Comparison of ENCODE assay signal across 9 cellular contexts in genomic region chr9:72464819-72465218, GRCh38. TPM values are rescaled to one million over a fixed set of nuclear protein-coding genes. Genes with fewer than 3 reads are reported as not detected.
DNase-seq lines count a peak whose midpoint lies in the region; ATAC-seq lines count a peak whose summit lies in the region.
"Had no signal": no experiment of that assay in that cellular context is flagged by ENCODE, and none has a peak within 500 bp of the region (broad histone marks: within the 10 kb centered on the region; RNA-seq: fewer than 3 reads in every experiment).

No MANE protein-coding gene starts in this region.

- H3K79me1 ChIP-seq in mesenchymal stem cell (replicated peaks; ENCODE audit: low read length, poor library complexity, severe bottlenecking): no peaks in the 10 kb centered on the region

- H3K4me1 ChIP-seq in mesenchymal stem cell (ENCODE audit: control insufficient read depth, insufficient read depth, low read depth, low read length): peaks cover 5% of the 10 kb centered on the region

- H3K27ac ChIP-seq in mesenchymal stem cell (ENCODE audit: low read length, poor library complexity, severe bottlenecking): no peak overlapping the region

- H4K91ac ChIP-seq in mesenchymal stem cell (ENCODE audit: low read length): no peak overlapping the region

- H3K9me3 ChIP-seq in mesenchymal stem cell (ENCODE audit: control insufficient read depth, low read length): no peaks in the 10 kb centered on the region

- H4K8ac ChIP-seq in mesenchymal stem cell (ENCODE audit: low read length): no peak overlapping the region

- H2BK15ac ChIP-seq in mesenchymal stem cell (ENCODE audit: low read depth, poor library complexity, severe bottlenecking): no peak overlapping the region

- H2BK12ac ChIP-seq in mesenchymal stem cell (ENCODE audit: low read length in 2 of 2): peak overlapping the region in 1 of 2 experiments; percentile 50

- H3K4me3 ChIP-seq in mesenchymal stem cell (ENCODE audit: insufficient read depth in 1 of 2, low read depth in 1 of 2, low read length in 2 of 2): no peak overlapping the region

- H3K36me3 ChIP-seq in mesenchymal stem cell (ENCODE audit: control insufficient read depth in 1 of 2, insufficient read depth in 2 of 2, low read depth in 1 of 2, low read length in 2 of 2): no peaks in the 10 kb centered on the region

- no peak overlapping the region for H2BK120ac ChIP-seq in mesenchymal stem cell (ENCODE audit: low read depth, low read length)

- WGBS in mesenchymal stem cell: 75% methylated on average over 7 of the region's 7 CpGs

- H2BK5ac ChIP-seq in mesenchymal stem cell (ENCODE audit: low read depth, low read length, poor library complexity, severe bottlenecking): no peak overlapping the region

- no peak overlapping the region for H3K4me2 ChIP-seq in mesenchymal stem cell (ENCODE audit: low read length, poor library complexity, severe bottlenecking)

- no peak overlapping the region for H2AK5ac ChIP-seq in mesenchymal stem cell (ENCODE audit: low read length, severe bottlenecking)

- H3K18ac ChIP-seq in mesenchymal stem cell (ENCODE audit: low read depth in 1 of 2, low read length in 2 of 2): peak overlapping the region in 1 of 2 experiments; percentile 18

- H3K23ac ChIP-seq in mesenchymal stem cell (ENCODE audit: low read length in 2 of 2): no peak overlapping the region

- H3K4ac ChIP-seq in mesenchymal stem cell (ENCODE audit: low read depth in 1 of 2, low read length in 2 of 2): peak overlapping the region in 1 of 2 experiments; percentile 26

- no peaks in the 10 kb centered on the region for H3K27me3 ChIP-seq in mesenchymal stem cell (ENCODE audit: control insufficient read depth in 1 of 2, insufficient read depth in 1 of 2, low read length in 2 of 2)

- ATAC-seq in GM18508 (IDR thresholded peaks at IDR 0.05; ENCODE audit: insufficient read depth, unreplicated experiment) (peak; percentile 40), HG02678 (IDR thresholded peaks at IDR 0.05; ENCODE audit: unreplicated experiment) (peak; percentile 78)

- no peak overlapping the region for H2AFZ ChIP-seq in mesenchymal stem cell (ENCODE audit: low read depth, low read length)

- no peak overlapping the region for H3K14ac ChIP-seq in mesenchymal stem cell (ENCODE audit: low read length in 2 of 2)

- H3K9ac ChIP-seq in mesenchymal stem cell (ENCODE audit: low read length): no peak overlapping the region

- DNase-seq in OCI-M1 (lab: John Stamatoyannopoulos, UW) (peak; percentile 66), mesenchymal stem cell (peak; percentile 16), COLO829 (ENCODE audit: low spot score) (no peak), NCI-H187 treated with DMSO at 0.1 percent for 48 hours (lab: John Stamatoyannopoulos, UW) (no peak), NAMALWA (ENCODE audit: low spot score) (no peak)
- DNase-seq in stimulated activated CD4-positive, alpha-beta T cell treated with anti-CD3 and anti-CD28 coated beads, Interleukin-12 subunit alpha, Interleukin-12 subunit beta, amount 100 ng/mL, for 4 hours: no peak
- DNase-seq: stimulated activated naive CD4-positive, alpha-beta T cell had no signal

RNA-seq across cellular contexts. Expression of gene TMC1, which starts 56.6 kb away (rescaled TPM):
- 0.10 TPM for polyA plus RNA-seq in mesenchymal stem cell (2013, experiment 1 of 2)
- polyA plus RNA-seq in mesenchymal stem cell (2013, experiment 2 of 2): 0.04 TPM

Comparison
In these comparisons a context has a peak if more than half of its experiments do, and no peak if none do; other contexts are left out.
1. DNase-seq: peak in OCI-M1 (single experiment) and mesenchymal stem cell (single experiment); none in COLO829 (single experiment), NCI-H187 treated with DMSO at 0.1 percent for 48 hours (single experiment), stimulated activated CD4-positive, alpha-beta T cell treated with anti-CD3 and anti-CD28 coated beads, Interleukin-12 subunit alpha, Interleukin-12 subunit beta, amount 100 ng/mL, for 4 hours (single experiment) and NAMALWA (single experiment).